Comparison of ENCODE assay signal across 14 cellular contexts in the genomic region with DNA sequence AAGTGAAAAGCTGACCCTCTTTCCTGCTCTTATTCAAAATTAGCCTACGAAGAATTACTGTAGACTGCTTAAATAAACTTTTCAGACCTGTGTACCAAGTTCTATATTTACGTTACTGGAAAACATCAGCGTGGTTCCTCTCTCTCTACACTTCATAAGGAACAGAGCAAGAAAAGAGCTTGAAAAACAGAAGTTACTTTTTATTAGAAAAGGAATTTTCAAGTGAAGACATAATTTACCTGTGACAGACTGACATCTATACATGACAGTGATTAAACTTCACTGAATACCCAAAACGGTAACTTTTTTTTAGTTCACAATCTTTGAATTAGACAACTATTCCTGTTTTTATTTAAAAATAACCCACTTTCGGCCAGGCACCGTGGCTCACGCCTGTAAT. TPM values are rescaled to one million over a fixed set of nuclear protein-coding genes. Genes with fewer than 3 reads are reported as not detected.
DNase-seq lines count a peak whose midpoint lies in the region; ATAC-seq and TF ChIP-seq lines count a peak whose summit lies in the region.
"Had no signal": no experiment of that assay in that cellular context is flagged by ENCODE, and none has a peak within 500 bp of the region (broad histone marks: within the 10 kb centered on the region; RNA-seq: fewer than 3 reads in every experiment).

No MANE protein-coding gene starts in this region.

- POLR2A ChIA-PET in HEK293 (lab: Yijun Ruan, JAX), result interaction anchor here (0.7 to 1.1 kb wide), 3 partner anchors 23 to 128 kb away, joined by 3 to 4 read pairs (median 4); a partner anchor contains a TSS

- no peak overlapping the region for H3K4me3 Mint-ChIP-seq in activated naive CD8-positive, alpha-beta T cell treated with anti-CD3 and anti-CD28 coated beads for 36 hours

- no peaks in the 10 kb centered on the region for H3K9me3 Mint-ChIP-seq in activated naive CD8-positive, alpha-beta T cell treated with anti-CD3 and anti-CD28 coated beads for 36 hours

- 26 to 52% (median 36%) methylated on average over 7 of the region's 7 CpGs for WGBS in stomach, 5 donors

- H3K27ac Mint-ChIP-seq in activated naive CD8-positive, alpha-beta T cell treated with anti-CD3 and anti-CD28 coated beads for 36 hours, result no peak overlapping the region
- H3K27ac Mint-ChIP-seq: IgD-negative memory B cell had no signal

- H3K9me3 ChIP-seq in HEK293 (ENCODE audit: control insufficient read depth, insufficient read depth, low read depth, low read length) (no peaks in the 10 kb centered on the region), lower lobe of right lung (no peaks in the 10 kb centered on the region), stomach (no peaks in the 10 kb centered on the region)

- H3K4me1 Mint-ChIP-seq in activated naive CD8-positive, alpha-beta T cell treated with anti-CD3 and anti-CD28 coated beads for 36 hours, result peaks cover 12% of the 10 kb centered on the region

- peak overlapping the region; percentile 92 for H3K4me3 ChIP-seq in HEK293 (ENCODE audit: low read depth, low read length)
- peak overlapping the region; percentile 83 for H3K4me3 ChIP-seq in brain microvascular endothelial cell (ENCODE audit: low read depth, low read length)
- peak overlapping the region; percentile 82 for H3K4me3 ChIP-seq in lower lobe of right lung
- H3K4me3 ChIP-seq in stomach, result peak overlapping the region; percentile 67 to 96 (median 90)

- no peaks in the 10 kb centered on the region for H3K36me3 Mint-ChIP-seq in activated naive CD8-positive, alpha-beta T cell treated with anti-CD3 and anti-CD28 coated beads for 36 hours

- H3K36me3 ChIP-seq in HEK293 (ENCODE audit: control insufficient read depth in 2 of 2, insufficient read depth in 1 of 2, low read length in 2 of 2) (no peaks in the 10 kb centered on the region; a peak in 1 of 3 replicates), brain microvascular endothelial cell (replicated peaks) (no peaks in the 10 kb centered on the region), lower lobe of right lung (no peaks in the 10 kb centered on the region), stomach (no peaks in the 10 kb centered on the region)

- CTCF ChIA-PET in HEK293 (lab: Yijun Ruan, JAX), result interaction anchor here (0.6 to 1.0 kb wide), 3 partner anchors 18 to 122 kb away, joined by 4 to 5 read pairs (median 4); no protein-coding TSS in a partner anchor

- TF ChIP-seq POLR2A in stomach (IDR thresholded peaks at IDR 0.05), result no peak

- no peak for ATAC-seq in lower lobe of right lung
- no peak for ATAC-seq in HG03095 (IDR thresholded peaks at IDR 0.05; ENCODE audit: unreplicated experiment)
- ATAC-seq in HG02973 (IDR thresholded peaks at IDR 0.05; ENCODE audit: unreplicated experiment), result no peak

- intact Hi-C loops in lower lobe of right lung (cut with DNase I) (no loop called here), stomach (cut with DNase I; ENCODE audit: low total_unique reads) (no loop called here)

- no peak for TF ChIP-seq CTCF in HEK293 (tag by site-specific recombination; IDR thresholded peaks at IDR 0.05)
- TF ChIP-seq CTCF in brain microvascular endothelial cell (IDR thresholded peaks at IDR 0.05; ENCODE audit: low read depth, low read length, missing control alignments), result no peak
- no peak for TF ChIP-seq CTCF in lower lobe of right lung (IDR thresholded peaks at IDR 0.05)
- no peak for TF ChIP-seq CTCF in stomach (IDR thresholded peaks at IDR 0.05)

- in situ Hi-C loops in brain microvascular endothelial cell (cut with HindIII; ENCODE audit: low pct_ligation_motif_present, low sequenced_read_pairs), result no loop called here

- H3K4me1 ChIP-seq in HEK293 (ENCODE audit: control insufficient read depth, insufficient read depth, low read length) (peaks cover 42% of the 10 kb centered on the region), lower lobe of right lung (peaks cover 22% of the 10 kb centered on the region), stomach (peaks cover 14 to 40% (median 27%) of the 10 kb centered on the region in 4 donors)

- peak overlapping the region; percentile 97; the same call in 1 of the 2 replicates for H3K27ac ChIP-seq in HEK293 (ENCODE audit: extremely low read depth, low read depth, low read length)
- no peak overlapping the region for H3K27ac ChIP-seq in brain microvascular endothelial cell
- H3K27ac ChIP-seq in lower lobe of right lung, result peak overlapping the region; percentile 29
- peak overlapping the region in 4 of 5 donors; percentile 93 to 99 (median 98) for H3K27ac ChIP-seq in stomach

- DNase-seq in brain microvascular endothelial cell (no peak), lower lobe of right lung (no peak), stomach (no peak)
- DNase-seq in activated naive CD8-positive, alpha-beta T cell treated with anti-CD3 and anti-CD28 coated beads for 36 hours, result no peak
- DNase-seq in activated naive CD4-positive, alpha-beta T cell (lab: John Stamatoyannopoulos, UW), result no peak
- DNase-seq: activated CD4-positive, alpha-beta T cell treated with anti-CD3 and anti-CD28 coated beads for 1 hour; effector CD8-positive, alpha-beta T cell; NCI-H226; occipital lobe; SHP77 treated with DMSO at 0.1 percent for 48 hours had no signal

- TF ChIP-seq EP300 in stomach (IDR thresholded peaks at IDR 0.05), result no peak

- peaks cover 55% of the 10 kb centered on the region for H3K27me3 Mint-ChIP-seq in activated naive CD8-positive, alpha-beta T cell treated with anti-CD3 and anti-CD28 coated beads for 36 hours

- no peaks in the 10 kb centered on the region for H3K27me3 ChIP-seq in brain microvascular endothelial cell (replicated peaks)
- no peaks in the 10 kb centered on the region for H3K27me3 ChIP-seq in lower lobe of right lung (ENCODE audit: low read depth)
- H3K27me3 ChIP-seq in stomach, result no peaks in the 10 kb centered on the region

TF ChIP-seq in HEK293, 187 proteins besides CTCF, POLR2A, EP300 and RAD21:
- peak; percentile 86 for TF ChIP-seq PRDM1 (tag by site-specific recombination; IDR thresholded peaks at IDR 0.05)
- 0 out of 2 replicates have a peak, but pooled peaks have one; percentile 51 for TF ChIP-seq ZNF335 (tag by site-specific recombination; conservative IDR thresholded peaks at IDR 0.05)
- TF ChIP-seq ZNF654 (tag by site-specific recombination; IDR thresholded peaks at IDR 0.05; ENCODE audit: low read depth), result no peak
- TF ChIP-seq BCL11A (tag by site-specific recombination; IDR thresholded peaks at IDR 0.05; ENCODE audit: low read depth), result no peak
- peak; percentile 32; the same call in 1 of the 2 replicates for TF ChIP-seq ZNF660 (tag by site-specific recombination; IDR thresholded peaks at IDR 0.05)
- TF ChIP-seq ZNF791 (tag by site-specific recombination; IDR thresholded peaks at IDR 0.05), result no peak
- no peak for TF ChIP-seq ZNF658 (tag by site-specific recombination; IDR thresholded peaks at IDR 0.05)
- TF ChIP-seq, protein P1, sequence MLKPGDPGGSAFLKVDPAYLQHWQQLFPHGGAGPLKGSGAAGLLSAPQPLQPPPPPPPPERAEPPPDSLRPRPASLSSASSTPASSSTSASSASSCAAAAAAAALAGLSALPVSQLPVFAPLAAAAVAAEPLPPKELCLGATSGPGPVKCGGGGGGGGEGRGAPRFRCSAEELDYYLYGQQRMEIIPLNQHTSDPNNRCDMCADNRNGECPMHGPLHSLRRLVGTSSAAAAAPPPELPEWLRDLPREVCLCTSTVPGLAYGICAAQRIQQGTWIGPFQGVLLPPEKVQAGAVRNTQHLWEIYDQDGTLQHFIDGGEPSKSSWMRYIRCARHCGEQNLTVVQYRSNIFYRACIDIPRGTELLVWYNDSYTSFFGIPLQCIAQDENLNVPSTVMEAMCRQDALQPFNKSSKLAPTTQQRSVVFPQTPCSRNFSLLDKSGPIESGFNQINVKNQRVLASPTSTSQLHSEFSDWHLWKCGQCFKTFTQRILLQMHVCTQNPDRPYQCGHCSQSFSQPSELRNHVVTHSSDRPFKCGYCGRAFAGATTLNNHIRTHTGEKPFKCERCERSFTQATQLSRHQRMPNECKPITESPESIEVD (tag by site-specific recombination; IDR thresholded peaks at IDR 0.05), result peak; percentile 70; the same call in 1 of the 2 replicates

RNA-seq across cellular contexts. Expression of a gene that starts 2.7 kb away (rescaled TPM):
- 51.4 TPM for total RNA-seq in lower lobe of right lung
- 100 to 1,000 TPM in 4 of 5 donors, 10 to 100 TPM in 1; 70.1 to 186 (median 154) TPM for total RNA-seq in stomach
- 10 to 100 TPM in 2 of 3 donors, 1 to 10 TPM in 1; 8.5 to 40.9 (median 38.5) TPM for polyA plus RNA-seq in stomach
- total RNA-seq in activated naive CD8-positive, alpha-beta T cell treated with anti-CD3 and anti-CD28 coated beads for 36 hours, result 1 to 10 TPM in 1 of 2 experiments, under 1 TPM in 1; 0.84 to 1.1 TPM

Comparison
In these comparisons a context has a peak if more than half of its experiments do, and no peak if none do; other contexts are left out.
1. RNA of a gene that starts 2.7 kb away (total RNA-seq): 70.1 to 186 TPM in stomach and 51.4 TPM in lower lobe of right lung (single experiment); 0.84 to 1.1 TPM in activated naive CD8-positive, alpha-beta T cell treated with anti-CD3 and anti-CD28 coated beads for 36 hours; every median in the first group is over 10 times any median in the second.
2. Peak in every context shown above with its lines, with median percentiles within 50 percentile points of each other: H3K4me3 ChIP-seq.